In genomic region chr18:31101148-31102019, GRCh38 we compare ENCODE assay signal across 8 cellular contexts. TPM values are rescaled to one million over a fixed set of nuclear protein-coding genes. Genes with fewer than 3 reads are reported as not detected.
A peak's percentile ranks its signal among the peaks of the same experiment; 100 is the strongest.
DNase-seq lines count a peak whose midpoint lies in the region; ATAC-seq and TF ChIP-seq lines count a peak whose summit lies in the region.

No MANE protein-coding gene starts in this region.

- H3K27me3 ChIP-seq in gastroesophageal sphincter, result peaks cover 33% of the 10 kb centered on the region
- peaks cover 65% of the 10 kb centered on the region for H3K27me3 ChIP-seq in neutrophil

- peak in 1 of 2 donors; percentile 42 for TF ChIP-seq POLR2A in gastroesophageal sphincter (IDR thresholded peaks at IDR 0.05)

- WGBS in gastroesophageal sphincter (ENCODE audit: low coverage in 1 of 2), 2 donors, result 1 to 2% methylated on average over 13 to 17 of the region's 74 CpGs

- H3K27ac ChIP-seq in gastroesophageal sphincter (peak overlapping the region in 3 of 4 donors; percentile 55 to 76 (median 61)), neutrophil (peak overlapping the region; percentile 69)

- TF ChIP-seq EP300 in gastroesophageal sphincter (IDR thresholded peaks at IDR 0.05), result no peak

- peaks cover 0 to 17% (median 0%) of the 10 kb centered on the region in 3 donors for H3K4me1 ChIP-seq in gastroesophageal sphincter
- peaks cover 21 to 34% of the 10 kb centered on the region in 2 experiments for H3K4me1 ChIP-seq in neutrophil (ENCODE audit: control insufficient read depth in 1 of 2, insufficient read depth in 1 of 2, low read depth in 1 of 2, low read length in 1 of 2)

- TF ChIP-seq CTCF in gastroesophageal sphincter (IDR thresholded peaks at IDR 0.05) (no peak), neutrophil (IDR thresholded peaks at IDR 0.05) (peak; percentile 13)

- peak; percentile 49 to 51 for DNase-seq in NCI-H2081 (lab: John Stamatoyannopoulos, UW)
- no peak for DNase-seq in NCI-H2081 treated with DMSO at 0.1 percent for 48 hours (lab: John Stamatoyannopoulos, UW)
- DNase-seq in SW480 (ENCODE audit: low spot score), result peak; percentile 30
- DNase-seq in amniotic stem cell (lab: John Stamatoyannopoulos, UW), result no peak

- no peaks in the 10 kb centered on the region for H3K36me3 ChIP-seq in gastroesophageal sphincter
- no peaks in the 10 kb centered on the region for H3K36me3 ChIP-seq in neutrophil

- peak; percentile 84 for ATAC-seq in gastroesophageal sphincter
- no peak for ATAC-seq in HG03521 (IDR thresholded peaks at IDR 0.05; ENCODE audit: unreplicated experiment)
- no peak for ATAC-seq in HG03025 (IDR thresholded peaks at IDR 0.05; ENCODE audit: low FRiP score, unreplicated experiment)

- H3K9me3 ChIP-seq in gastroesophageal sphincter (no peaks in the 10 kb centered on the region), neutrophil (no peaks in the 10 kb centered on the region)

- peak overlapping the region; percentile 34 to 57 for H3K4me3 ChIP-seq in gastroesophageal sphincter
- H3K4me3 ChIP-seq in neutrophil (ENCODE audit: low read depth in 1 of 2, low read length in 1 of 2), result peak overlapping the region; percentile 74 to 92

RNA-seq across cellular contexts. Expression of gene DSC2, which starts 0.8 kb away (rescaled TPM):
- total RNA-seq in gastroesophageal sphincter, result 10 to 100 TPM in 1 of 4 donors, 1 to 10 TPM in 3; 1.4 to 15.4 (median 2.8) TPM

RNA-seq across cellular contexts. Expression of gene DSC3, which starts 58.8 kb away (rescaled TPM):
- 10 to 100 TPM in 1 of 4 donors, under 1 TPM in 3; 0.27 to 17.1 (median 0.51) TPM for total RNA-seq in gastroesophageal sphincter

Comparison
In these comparisons a context has a peak if more than half of its experiments do, and no peak if none do; other contexts are left out.
1. DNase-seq: peak in NCI-H2081 (2 of 2) and SW480 (single experiment); none in NCI-H2081 treated with DMSO at 0.1 percent for 48 hours (single experiment) and amniotic stem cell (single experiment).